8 cellular contexts compared by ENCODE assay signal in the genomic region with DNA sequence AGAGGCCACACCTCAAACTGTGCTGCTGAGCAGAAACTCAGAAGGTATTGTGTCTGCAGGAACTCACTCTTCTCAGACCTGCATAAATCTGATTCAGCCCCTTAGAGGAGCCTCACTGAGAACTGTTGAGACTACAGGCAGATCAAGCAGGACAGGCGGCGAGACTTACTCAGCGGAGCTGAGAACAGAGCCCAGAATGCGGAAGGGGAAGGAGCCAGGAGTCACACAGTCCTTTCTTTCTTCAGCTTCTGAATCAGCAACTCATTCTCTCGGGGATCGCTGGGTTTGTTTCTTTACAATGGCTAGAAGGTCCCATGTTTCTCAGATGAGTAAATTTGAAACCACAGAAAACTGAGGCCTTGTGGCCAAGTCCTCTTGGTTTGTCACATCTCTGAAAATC. TPM values are rescaled to one million over a fixed set of nuclear protein-coding genes. Genes with fewer than 3 reads are reported as not detected.
DNase-seq lines count a peak whose midpoint lies in the region; ATAC-seq, FAIRE-seq and TF ChIP-seq lines count a peak whose summit lies in the region.

No MANE protein-coding gene starts in this region.

- no peak for TF ChIP-seq POLR2A in transverse colon (IDR thresholded peaks at IDR 0.05)

- H3K27me3 ChIP-seq in KMS-11 (ENCODE audit: insufficient read depth, low read depth) (no peaks in the 10 kb centered on the region), bronchial epithelial cell (ENCODE audit: control insufficient read depth, insufficient read depth, low read length) (no peaks in the 10 kb centered on the region), lung (ENCODE audit: control insufficient read depth, insufficient read depth) (no peaks in the 10 kb centered on the region), transverse colon (peaks cover 12% of the 10 kb centered on the region)

- peak overlapping the region; percentile 51 for H2AFZ ChIP-seq in KMS-11 (ENCODE audit: low read depth)

- H3K27ac ChIP-seq in KMS-11 (peak overlapping the region; percentile 96), lung (ENCODE audit: low read depth in 1 of 2, low read length in 1 of 2) (peak overlapping the region; percentile 20 to 55), transverse colon (peak overlapping the region; percentile 12 to 70 (median 36))

- H3K9me3 ChIP-seq in lung (ENCODE audit: control insufficient read depth in 2 of 2, insufficient read depth in 1 of 2, low read length in 1 of 2) (no peaks in the 10 kb centered on the region), transverse colon (no peaks in the 10 kb centered on the region)

- intact Hi-C loops in transverse colon (cut with DNase I; ENCODE audit: low total_unique reads) = no loop called here

- no peaks in the 10 kb centered on the region for H4K20me1 ChIP-seq in KMS-11 (ENCODE audit: insufficient read depth)

- TF ChIP-seq EP300 in transverse colon (IDR thresholded peaks at IDR 0.05; ENCODE audit: low read depth) = no peak

- TF ChIP-seq CTCF in GM13976 (IDR thresholded peaks at IDR 0.05; ENCODE audit: borderline replicate concordance, control extremely low read depth, extremely low read depth, insufficient read depth, missing control alignments) (no peak), KMS-11 (conservative IDR thresholded peaks at IDR 0.05; ENCODE audit: low read depth, low read length) (no peak), bronchial epithelial cell (IDR thresholded peaks at IDR 0.05; ENCODE audit: insufficient read depth, low read length, severe bottlenecking) (no peak), lung (IDR thresholded peaks at IDR 0.05; ENCODE audit: control extremely low read depth, extremely low read depth) (no peak), transverse colon (IDR thresholded peaks at IDR 0.05) (no peak)

- peak; percentile 95 for FAIRE-seq in bronchial epithelial cell (lab: Jason Lieb, UNC)

- WGBS in lung, 2 donors = 30 to 40% methylated on average over 6 of the region's 6 CpGs
- 63 to 65% methylated on average over 2 to 6 of the region's 6 CpGs for WGBS in transverse colon (ENCODE audit: low coverage in 1 of 2), 2 donors

- in situ Hi-C loops in GM13976 (cut with MboI; ENCODE audit: low sequenced_read_pairs, unreplicated experiment) = no loop called here
- in situ Hi-C loops in transverse colon (cut with MboI; ENCODE audit: low pct_ligation_motif_present in 1 of 4, low pct_unique_long_range_greater_than_20kb in 1 of 4, low sequenced_read_pairs in 3 of 4) = no loop called here

- H3K4me1 ChIP-seq in KMS-11 (ENCODE audit: low read depth, poor library complexity, severe bottlenecking) = peaks cover 86% of the 10 kb centered on the region
- H3K4me1 ChIP-seq in lung (ENCODE audit: control insufficient read depth in 2 of 2, insufficient read depth in 2 of 2, low read length in 2 of 2) = peaks cover 0 to 5% of the 10 kb centered on the region in 2 donors
- H3K4me1 ChIP-seq in transverse colon = peaks cover 0 to under 1% (median 0%) of the 10 kb centered on the region in 4 donors

- H3K4me3 ChIP-seq in KMS-11 (IDR thresholded peaks at IDR 0.05; ENCODE audit: insufficient read depth, low read depth, low read length) (no peak overlapping the region), bronchial epithelial cell (ENCODE audit: low read depth, low read length) (no peak overlapping the region), lung (no peak overlapping the region), transverse colon (no peak overlapping the region)

- ATAC-seq in GM21786 (IDR thresholded peaks at IDR 0.05; ENCODE audit: unreplicated experiment) = peak; percentile 95
- peak; percentile 68 for ATAC-seq in lung (ENCODE audit: insufficient read depth, low FRiP score)

- no peaks in the 10 kb centered on the region for H3K79me2 ChIP-seq in KMS-11 (ENCODE audit: insufficient read depth, low read depth)

- H3K36me3 ChIP-seq in KMS-11 (ENCODE audit: insufficient read depth) (no peaks in the 10 kb centered on the region), bronchial epithelial cell (ENCODE audit: control insufficient read depth, insufficient read depth, low read length) (no peaks in the 10 kb centered on the region), lung (ENCODE audit: control insufficient read depth in 2 of 2, insufficient read depth in 2 of 2, low read length in 2 of 2) (no peaks in the 10 kb centered on the region), transverse colon (no peaks in the 10 kb centered on the region)

- H3K4me2 ChIP-seq in KMS-11 = peak overlapping the region; percentile 96

- DNase-seq in GM13976 (ENCODE audit: low spot score) (peak; percentile 68), bronchial epithelial cell (ENCODE audit: low read depth) (peak; percentile 96), lung (ENCODE audit: low spot score) (peak; percentile 58), transverse colon (peak; percentile 41), middle frontal gyrus (ENCODE audit: extremely low spot score, low spot score) (no peak), DMS114 treated with DMSO at 0.1 percent for 48 hours (lab: John Stamatoyannopoulos, UW; ENCODE audit: unreplicated experiment) (no peak)

- peak overlapping the region; percentile 56 for H3K9ac ChIP-seq in KMS-11

RNA-seq across cellular contexts. Expression of a gene that starts 23.0 kb away (rescaled TPM):
- 15.6 and 21.3 TPM in 2 replicates for total RNA-seq in bronchial epithelial cell
- 100 to 1,000 TPM in 1 of 2 donors, 10 to 100 TPM in 1; 67.5 to 348 TPM for total RNA-seq in lung
- polyA plus RNA-seq in lung = 100 to 1,000 TPM in 1 of 2 donors, 10 to 100 TPM in 1; 91.7 to 243 TPM
- total RNA-seq in transverse colon = 100 to 1,000 TPM in 3 of 4 donors, 10 to 100 TPM in 1; 43.2 to 837 (median 738) TPM

Comparison
In these comparisons a context has a peak if more than half of its experiments do, and no peak if none do; other contexts are left out.
1. DNase-seq: peak in GM13976 (single experiment), bronchial epithelial cell (single experiment), lung (single experiment) and transverse colon (single experiment); none in middle frontal gyrus (single experiment) and DMS114 treated with DMSO at 0.1 percent for 48 hours (single experiment).
2. H3K27ac ChIP-seq: peak in every context shown above with its lines; median percentile 96 in KMS-11; 38 in lung; 36 in transverse colon.